21 cellular contexts compared by ENCODE assay signal in genomic region chr2:20671736-20672080, GRCh38. TPM values are rescaled to one million over a fixed set of nuclear protein-coding genes. Genes with fewer than 3 reads are reported as not detected.
"Had no signal": no experiment of that assay in that cellular context is flagged by ENCODE, and none has a peak within 500 bp of the region (broad histone marks: within the 10 kb centered on the region; RNA-seq: fewer than 3 reads in every experiment).

No MANE protein-coding gene starts in this region.

- H3K27ac ChIP-seq: gastrocnemius medialis, heart left ventricle, lower lobe of right lung, tibial nerve had no signal

- ATAC-seq: activated CD8-positive, alpha-beta T cell treated with anti-CD3 and anti-CD28 coated beads, Interleukin-2, amount 10 ng/mL, durations not matched to agents 7 days and 5 days; activated T-cell treated with anti-CD3 and anti-CD28 coated beads, Interleukin-2, amount 50 U/mL, for 72 hours; effector memory CD8-positive, alpha-beta T cell; gastrocnemius medialis; heart left ventricle; left colon; lower lobe of right lung had no signal

- H3K4me3 ChIP-seq: gastrocnemius medialis, heart left ventricle, lower lobe of right lung, tibial nerve had no signal

- H3K36me3 ChIP-seq: gastrocnemius medialis, heart left ventricle, lower lobe of right lung, tibial nerve had no signal

- DNase-seq: activated B cell treated with CpG ODN at 0.5 μM for 24 hours; activated CD4-positive, alpha-beta T cell treated with anti-CD3 and anti-CD28 coated beads for 48 hours; activated CD8-positive, alpha-beta memory T cell treated with anti-CD3 and anti-CD28 coated beads, Interleukin-2, amount 50 U/mL, for 4 hours; activated CD8-positive, alpha-beta T cell treated with anti-CD3 and anti-CD28 coated beads, Interleukin-2, amount 10 ng/mL, durations not matched to agents 7 days and 5 days; activated T-cell treated with anti-CD3 and anti-CD28 coated beads, Interleukin-2, amount 50 U/mL, for 72 hours; anterior cingulate cortex; cerebellar nuclear complex; dermis blood vessel endothelial cell; effector memory CD8-positive, alpha-beta T cell; gastrocnemius medialis; heart left ventricle; left colon; lower lobe of right lung; midbrain; stimulated activated CD4-positive, alpha-beta T cell treated with anti-CD3 and anti-CD28 coated beads, Interleukin-15, amount 100 ng/mL, for 24 hours; stimulated activated CD4-positive, alpha-beta T cell treated with anti-CD3 and anti-CD28 coated beads, Interleukin-4, amount 100 ng/mL, for 1 hour; stimulated activated naive CD4-positive, alpha-beta T cell treated with Interleukin-2 at 50 U/mL for 16 hours; substantia nigra had no signal

- H3K9me3 ChIP-seq: gastrocnemius medialis, heart left ventricle, lower lobe of right lung, tibial nerve had no signal

RNA-seq across cellular contexts. Expression of gene GDF7, which starts 4.8 kb away (rescaled TPM):
- total RNA-seq: activated CD8-positive, alpha-beta T cell treated with anti-CD3 and anti-CD28 coated beads, Interleukin-2, amount 10 ng/mL, durations not matched to agents 7 days and 5 days; epithelial cell of proximal tubule; T-helper 1 cell treated with Interleukin-12 subunit alpha and Interleukin-12 subunit beta and Interleukin-4 antibody, amounts not matched to agents 30 ng/mL and 1 ng/mL, for 36 hours had no signal
